ENCODE assay signal across 13 cellular contexts in the genomic region with DNA sequence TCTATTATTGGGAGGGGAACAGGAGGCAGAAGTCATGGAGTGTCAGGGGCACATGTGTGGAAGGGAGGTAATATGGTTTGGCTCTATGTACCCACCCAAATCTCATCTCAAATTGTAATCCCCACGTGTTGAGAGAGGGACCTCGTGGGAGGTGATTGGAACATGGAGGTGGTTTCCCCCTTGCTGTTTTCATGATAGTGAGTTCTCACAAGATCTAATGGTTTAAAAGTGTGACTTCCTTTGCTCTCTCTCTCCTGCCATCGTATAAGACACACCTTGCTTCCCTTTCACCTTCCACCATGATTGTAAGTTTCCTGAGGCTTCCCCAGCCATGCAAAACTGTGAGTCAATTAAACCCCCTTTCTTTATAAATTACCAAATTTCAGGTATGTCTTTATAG.
"Had no signal": no experiment of that assay in that cellular context is flagged by ENCODE, and none has a peak within 500 bp of the region (broad histone marks: within the 10 kb centered on the region; RNA-seq: fewer than 3 reads in every experiment).

No MANE protein-coding gene starts in this region.

- H3K27ac Mint-ChIP-seq: activated CD4-positive, alpha-beta T cell treated with anti-CD3 and anti-CD28 coated beads, Interleukin-2, amount 10 ng/mL, durations not matched to agents 24 days and 14 days; activated T-helper 17 cell treated with anti-CD3 and anti-CD28 coated beads, Interleukin-2, amount 50 U/mL, for 72 hours; neural progenitor cell; T-helper 1 cell treated with Interleukin-12 subunit alpha and Interleukin-12 subunit beta and Interleukin-4 antibody, amounts not matched to agents 30 μg/mL and 1 μg/mL, for 36 hours; WTC11 had no signal

- H3K4me3 Mint-ChIP-seq: activated CD4-positive, alpha-beta T cell treated with anti-CD3 and anti-CD28 coated beads, Interleukin-2, amount 10 ng/mL, durations not matched to agents 24 days and 14 days; activated T-helper 17 cell treated with anti-CD3 and anti-CD28 coated beads, Interleukin-2, amount 50 U/mL, for 72 hours; neural progenitor cell; T-helper 1 cell treated with Interleukin-12 subunit alpha and Interleukin-12 subunit beta and Interleukin-4 antibody, amounts not matched to agents 30 μg/mL and 1 μg/mL, for 36 hours; WTC11 had no signal

- H3K4me1 ChIP-seq: adrenal gland, neural progenitor cell, pancreas had no signal

- H3K36me3 Mint-ChIP-seq: neural progenitor cell, WTC11 had no signal

- H3K4me3 ChIP-seq: adrenal gland, left ventricle myocardium inferior, neural progenitor cell, pancreas had no signal

- ATAC-seq: activated T-helper 17 cell treated with anti-CD3 and anti-CD28 coated beads, Interleukin-2, amount 50 U/mL, for 72 hours; pancreas; WTC11 had no signal

- H3K27me3 ChIP-seq: adrenal gland, neural progenitor cell, pancreas had no signal

- H3K9me3 Mint-ChIP-seq: activated T-helper 17 cell treated with anti-CD3 and anti-CD28 coated beads, Interleukin-2, amount 50 U/mL, for 72 hours; neural progenitor cell; T-helper 1 cell treated with Interleukin-12 subunit alpha and Interleukin-12 subunit beta and Interleukin-4 antibody, amounts not matched to agents 30 μg/mL and 1 μg/mL, for 36 hours; WTC11 had no signal

- H3K9ac ChIP-seq: neural progenitor cell had no signal

- H3K36me3 ChIP-seq: adrenal gland, left ventricle myocardium inferior, neural progenitor cell, pancreas had no signal

- H2AFZ ChIP-seq: neural progenitor cell had no signal

- H3K27ac ChIP-seq: adrenal gland, left ventricle myocardium inferior, neural progenitor cell, pancreas had no signal

- H3K9me3 ChIP-seq: adrenal gland, left ventricle myocardium inferior, pancreas had no signal

- DNase-seq: activated CD4-positive, alpha-beta T cell treated with anti-CD3 and anti-CD28 coated beads, Interleukin-2, amount 10 ng/mL, durations not matched to agents 24 days and 14 days; adrenal gland; caudate nucleus; effector memory CD4-positive, alpha-beta T cell; kidney; left ventricle myocardium inferior; mesenchymal stem cell; pancreas; stimulated activated CD4-positive, alpha-beta T cell treated with anti-CD3 and anti-CD28 coated beads, Interleukin-4, amount 100 ng/mL, for 1 hour had no signal

- H3K4me1 Mint-ChIP-seq: WTC11 had no signal

- H3K4me2 ChIP-seq: neural progenitor cell had no signal

- H3K27me3 Mint-ChIP-seq: activated CD4-positive, alpha-beta T cell treated with anti-CD3 and anti-CD28 coated beads, Interleukin-2, amount 10 ng/mL, durations not matched to agents 24 days and 14 days; activated T-helper 17 cell treated with anti-CD3 and anti-CD28 coated beads, Interleukin-2, amount 50 U/mL, for 72 hours had no signal
